11 cellular contexts compared by ENCODE assay signal in genomic region chr6:148969679-148970078, GRCh38.
DNase-seq lines count a peak whose midpoint lies in the region; TF ChIP-seq lines count a peak whose summit lies in the region.
"Had no signal": no experiment of that assay in that cellular context is flagged by ENCODE, and none has a peak within 500 bp of the region (broad histone marks: within the 10 kb centered on the region; RNA-seq: fewer than 3 reads in every experiment).

No MANE protein-coding gene starts in this region.

- H3K4me1 ChIP-seq in rectal smooth muscle tissue (ENCODE audit: control insufficient read depth, insufficient read depth, low read length) = peaks cover 18% of the 10 kb centered on the region

- no peak overlapping the region for H3K4me3 ChIP-seq in rectal smooth muscle tissue (ENCODE audit: low read length)

- H3K9ac ChIP-seq in rectal smooth muscle tissue (ENCODE audit: low read length) = no peak overlapping the region

- peaks cover 0 to 6% of the 10 kb centered on the region in 2 donors for H3K4me1 Mint-ChIP-seq in immature natural killer cell

- DNase-seq in HEK293T (ENCODE audit: extremely low spot score) = peak; percentile 61
- DNase-seq in NCI-H69 (lab: John Stamatoyannopoulos, UW) = peak; percentile 91
- peak; percentile 89 for DNase-seq in fibroblast of the conjunctiva (ENCODE audit: low read depth)
- no peak for DNase-seq in activated CD4-positive, alpha-beta T cell treated with anti-CD3 and anti-CD28 coated beads, Interleukin-2, amount 50 U/mL, for 1 hour
- DNase-seq in activated CD4-positive, CD25-positive, alpha-beta regulatory T cell (lab: John Stamatoyannopoulos, UW) = no peak
- DNase-seq in immature natural killer cell = no peak
- DNase-seq in GM13977 (ENCODE audit: low spot score) = no peak
- DNase-seq: activated CD4-positive, alpha-beta T cell treated with anti-CD3 and anti-CD28 coated beads for 4 hours; activated naive CD4-positive, alpha-beta T cell treated with anti-CD3 and anti-CD28 coated beads for 36 hours; posterior cingulate gyrus had no signal

- H3K27me3 Mint-ChIP-seq in immature natural killer cell (ENCODE audit: low read depth in 3 of 3) = peaks cover 0 to 4% (median 2%) of the 10 kb centered on the region in 3 donors

- H3K36me3 Mint-ChIP-seq in immature natural killer cell = peaks cover 0 to 14% (median 6%) of the 10 kb centered on the region in 3 donors

- H3K27ac ChIP-seq in rectal smooth muscle tissue (ENCODE audit: low read depth, low read length) = peak overlapping the region; percentile 58

- H3K27ac Mint-ChIP-seq in immature natural killer cell = no peak overlapping the region
- H3K27ac Mint-ChIP-seq: activated naive CD4-positive, alpha-beta T cell treated with anti-CD3 and anti-CD28 coated beads for 36 hours had no signal

- H3K4me3 Mint-ChIP-seq in immature natural killer cell = no peak overlapping the region
- H3K4me3 Mint-ChIP-seq: activated naive CD4-positive, alpha-beta T cell treated with anti-CD3 and anti-CD28 coated beads for 36 hours had no signal

- POLR2A ChIA-PET in HEK293T (lab: Yijun Ruan, JAX) = no interaction called here

- H3K27me3 ChIP-seq in rectal smooth muscle tissue (ENCODE audit: control insufficient read depth, insufficient read depth, low read length) = no peaks in the 10 kb centered on the region

- CTCF ChIA-PET in HEK293T (lab: Yijun Ruan, JAX) = no interaction called here

- H3K9me3 Mint-ChIP-seq in immature natural killer cell = no peaks in the 10 kb centered on the region
- H3K9me3 Mint-ChIP-seq: activated naive CD4-positive, alpha-beta T cell treated with anti-CD3 and anti-CD28 coated beads for 36 hours had no signal

- no peak for TF ChIP-seq CTCF in GM13977 (IDR thresholded peaks at IDR 0.05; ENCODE audit: extremely low read depth, insufficient read depth, missing control alignments)

- peaks cover 2% of the 10 kb centered on the region for H3K36me3 ChIP-seq in rectal smooth muscle tissue (ENCODE audit: control insufficient read depth, insufficient read depth, low read length)

- in situ Hi-C loops in GM13977 (cut with MboI; ENCODE audit: low pct_unique_long_range_greater_than_20kb, low sequenced_read_pairs, unreplicated experiment) = no loop called here

TF ChIP-seq in HEK293T, 16 proteins besides CTCF, POLR2A, EP300 and RAD21:
- no peak for TF ChIP-seq SUZ12 (IDR thresholded peaks at IDR 0.05)
- TF ChIP-seq CTBP1 (IDR thresholded peaks at IDR 0.05; ENCODE audit: borderline replicate concordance) = 0 out of 2 replicates have a peak, but pooled peaks have one; percentile 13

Comparison
In these comparisons a context has a peak if more than half of its experiments do, and no peak if none do; other contexts are left out.
1. DNase-seq: peak in HEK293T (single experiment), NCI-H69 (single experiment) and fibroblast of the conjunctiva (single experiment); none in activated CD4-positive, alpha-beta T cell treated with anti-CD3 and anti-CD28 coated beads, Interleukin-2, amount 50 U/mL, for 1 hour (single experiment), activated CD4-positive, CD25-positive, alpha-beta regulatory T cell (0 of 4), immature natural killer cell (0 of 3) and GM13977 (single experiment).